ENCODE assay signal across 28 cellular contexts in the genomic region with DNA sequence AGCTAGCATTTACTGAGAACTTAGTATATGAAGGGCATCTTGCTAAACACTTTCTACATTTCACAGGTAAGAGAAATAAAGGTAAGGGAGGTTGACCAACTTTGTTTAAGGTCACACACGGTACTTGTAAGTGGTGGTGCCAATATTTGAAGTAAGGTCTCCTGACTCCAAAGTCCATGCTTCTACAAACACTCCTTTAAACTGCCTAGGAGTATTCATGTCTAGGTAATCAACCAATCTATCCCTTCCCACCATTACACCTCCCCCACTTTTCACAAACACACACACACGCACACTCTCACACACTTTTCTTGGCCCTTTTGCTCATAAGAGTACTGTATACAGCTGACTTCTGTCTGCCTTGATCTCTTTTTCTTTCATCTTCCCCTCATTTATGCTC. TPM values are rescaled to one million over a fixed set of nuclear protein-coding genes. Genes with fewer than 3 reads are reported as not detected.
"Had no signal": no experiment of that assay in that cellular context is flagged by ENCODE, and none has a peak within 500 bp of the region (broad histone marks: within the 10 kb centered on the region; RNA-seq: fewer than 3 reads in every experiment).

No MANE protein-coding gene starts in this region.

- FAIRE-seq: bronchial epithelial cell had no signal

- H3K27ac Mint-ChIP-seq: activated CD8-positive, alpha-beta T cell treated with anti-CD3 and anti-CD28 coated beads, Interleukin-2, amount 10 ng/mL, durations not matched to agents 7 days and 5 days; activated naive CD8-positive, alpha-beta T cell treated with anti-CD3 and anti-CD28 coated beads, Interleukin-2, amount 10 ng/mL, durations not matched to agents 7 days and 5 days; T-helper 2 cell treated with Interferon-gamma antibody and Interleukin-4, amounts not matched to agents 5 μg/mL and 100 μg/mL, for 36 hours had no signal

- H3K4me1 ChIP-seq: adrenal gland, Peyer's patch, SJCRH30 had no signal

- H3K9me3 ChIP-seq: adrenal gland, Peyer's patch, SJCRH30, SK-N-SH had no signal

- ATAC-seq: activated CD4-positive, CD25-positive, alpha-beta regulatory T cell treated with anti-CD3 and anti-CD28 coated beads, Interleukin-2, amount 50 U/mL, for 24 hours; activated CD8-positive, alpha-beta T cell treated with anti-CD3 and anti-CD28 coated beads, Interleukin-2, amount 10 ng/mL, durations not matched to agents 7 days and 5 days had no signal

- H3K36me3 Mint-ChIP-seq: activated naive CD8-positive, alpha-beta T cell treated with anti-CD3 and anti-CD28 coated beads, Interleukin-2, amount 10 ng/mL, durations not matched to agents 7 days and 5 days had no signal

- H3K9me3 Mint-ChIP-seq: activated naive CD8-positive, alpha-beta T cell treated with anti-CD3 and anti-CD28 coated beads, Interleukin-2, amount 10 ng/mL, durations not matched to agents 7 days and 5 days; T-helper 2 cell treated with Interferon-gamma antibody and Interleukin-4, amounts not matched to agents 5 μg/mL and 100 μg/mL, for 36 hours had no signal

- H3K4me2 ChIP-seq: SK-N-SH had no signal

- H3K4me1 Mint-ChIP-seq: activated naive CD8-positive, alpha-beta T cell treated with anti-CD3 and anti-CD28 coated beads, Interleukin-2, amount 10 ng/mL, durations not matched to agents 7 days and 5 days had no signal

- H3K4me3 ChIP-seq: adrenal gland, Peyer's patch, SJCRH30 had no signal

- DNase-seq: activated CD4-positive, alpha-beta T cell treated with anti-CD3 and anti-CD28 coated beads for 4 hours; activated CD4-positive, alpha-beta T cell treated with anti-CD3 and anti-CD28 coated beads, Interleukin-2, amount 50 U/mL, for 4 hours; activated CD8-positive, alpha-beta memory T cell treated with anti-CD3 and anti-CD28 coated beads, Interleukin-2, amount 50 U/mL, for 48 hours; activated CD8-positive, alpha-beta T cell treated with anti-CD3 and anti-CD28 coated beads, Interleukin-2, amount 10 ng/mL, durations not matched to agents 7 days and 5 days; activated naive CD4-positive, alpha-beta T cell treated with anti-CD3 and anti-CD28 coated beads, Interleukin-2, amount 50 U/mL, for 16 hours; activated naive CD8-positive, alpha-beta T cell treated with anti-CD3 and anti-CD28 coated beads, Interleukin-2, amount 10 ng/mL, durations not matched to agents 7 days and 5 days; activated T-cell treated with anti-CD3 and anti-CD28 coated beads, Interleukin-2, amount 50 U/mL, for 1 hour; adrenal gland; anterior cingulate cortex; central memory CD4-positive, alpha-beta T cell; Kasumi-1; NCI-H1048; NCI-H1417; NCI-H1930; NCI-H2171; NCI-H2227 treated with DMSO at 0.1 percent for 48 hours; NCI-H446 treated with DMSO at 0.1 percent for 48 hours; NCI-H526 treated with DMSO at 0.1 percent for 48 hours; NCI-H82; Peyer's patch; Right ventricle myocardium superior; SJCRH30; SK-N-SH had no signal

- H3K4me3 Mint-ChIP-seq: activated CD8-positive, alpha-beta T cell treated with anti-CD3 and anti-CD28 coated beads, Interleukin-2, amount 10 ng/mL, durations not matched to agents 7 days and 5 days; activated naive CD8-positive, alpha-beta T cell treated with anti-CD3 and anti-CD28 coated beads, Interleukin-2, amount 10 ng/mL, durations not matched to agents 7 days and 5 days; T-helper 2 cell treated with Interferon-gamma antibody and Interleukin-4, amounts not matched to agents 5 μg/mL and 100 μg/mL, for 36 hours had no signal

- H3K27ac ChIP-seq: adrenal gland, Peyer's patch, RWPE1, SJCRH30 had no signal

RNA-seq across cellular contexts. Expression of a gene that starts 7.1 kb away (rescaled TPM):
- total RNA-seq: activated CD8-positive, alpha-beta T cell treated with anti-CD3 and anti-CD28 coated beads, Interleukin-2, amount 10 ng/mL, durations not matched to agents 7 days and 5 days; activated naive CD8-positive, alpha-beta T cell treated with anti-CD3 and anti-CD28 coated beads, Interleukin-2, amount 10 ng/mL, durations not matched to agents 7 days and 5 days; bronchial epithelial cell; SJCRH30; T-helper 1 cell treated with Interleukin-12 subunit alpha and Interleukin-12 subunit beta and Interleukin-4 antibody, amounts not matched to agents 30 ng/mL and 1 ng/mL, for 36 hours had no signal

RNA-seq across cellular contexts. Expression of a gene that starts 36.0 kb away (rescaled TPM):
- total RNA-seq: activated CD8-positive, alpha-beta T cell treated with anti-CD3 and anti-CD28 coated beads, Interleukin-2, amount 10 ng/mL, durations not matched to agents 7 days and 5 days; activated naive CD8-positive, alpha-beta T cell treated with anti-CD3 and anti-CD28 coated beads, Interleukin-2, amount 10 ng/mL, durations not matched to agents 7 days and 5 days; bronchial epithelial cell; SJCRH30; T-helper 1 cell treated with Interleukin-12 subunit alpha and Interleukin-12 subunit beta and Interleukin-4 antibody, amounts not matched to agents 30 ng/mL and 1 ng/mL, for 36 hours had no signal
